Comparison of ENCODE assay signal across 22 cellular contexts in the genomic region with DNA sequence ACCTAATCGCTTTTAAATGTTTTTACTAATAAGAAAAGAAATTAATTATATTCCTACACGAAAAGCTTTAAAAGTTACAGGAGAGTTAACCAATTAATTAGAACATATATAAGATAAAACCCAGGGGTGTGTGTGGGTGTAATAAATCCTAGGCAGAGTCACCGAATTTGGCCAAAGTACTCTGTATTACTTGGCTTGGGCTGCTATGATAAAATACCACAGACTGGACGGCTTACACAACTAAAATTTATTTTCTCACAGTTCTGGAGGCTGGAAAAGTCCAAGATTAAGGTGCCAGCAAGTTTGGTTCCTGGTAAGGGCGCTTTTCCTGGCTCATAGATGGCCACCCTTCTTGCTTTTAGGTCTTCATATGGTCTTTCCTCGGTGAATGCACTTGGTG. TPM values are rescaled to one million over a fixed set of nuclear protein-coding genes. Genes with fewer than 3 reads are reported as not detected.
DNase-seq lines count a peak whose midpoint lies in the region; ATAC-seq, FAIRE-seq and TF ChIP-seq lines count a peak whose summit lies in the region.
"Had no signal": no experiment of that assay in that cellular context is flagged by ENCODE, and none has a peak within 500 bp of the region (broad histone marks: within the 10 kb centered on the region; RNA-seq: fewer than 3 reads in every experiment).

No MANE protein-coding gene starts in this region.

- ATAC-seq in A549 (no peak), HG03521 (IDR thresholded peaks at IDR 0.05; ENCODE audit: unreplicated experiment) (no peak)

- peak; percentile 18 for FAIRE-seq in A549 (lab: Jason Lieb, UNC)
- FAIRE-seq: A204.1, GM12891, H54 had no signal

- no peak for TF ChIP-seq POLR2A in A549 (IDR thresholded peaks at IDR 0.05; ENCODE audit: low read length)

- CTCF ChIA-PET in A549 (lab: Yijun Ruan, JAX), result interaction anchor here (0.9 kb wide), 1 partner anchor 8 kb away, joined by 3 read pairs; no protein-coding TSS in a partner anchor

- TF ChIP-seq CTCF in 22Rv1 (IDR thresholded peaks at IDR 0.05) (no peak), A549 (IDR thresholded peaks at IDR 0.05) (no peak), fibroblast of mammary gland (conservative IDR thresholded peaks at IDR 0.05; ENCODE audit: control insufficient read depth, insufficient read depth, low read depth, low read length) (no peak), osteoblast (IDR thresholded peaks at IDR 0.05; ENCODE audit: extremely low read depth, low read depth, low read length) (no peak)

- WGBS in A549 (ENCODE audit: missing lambda C conversion rate), result 45% methylated on average over 6 of the region's 6 CpGs

- no peak for TF ChIP-seq EP300 in A549 (IDR thresholded peaks at IDR 0.05)

- POLR2A ChIA-PET in A549 (lab: Yijun Ruan, JAX), result no interaction called here

- H3K9me3 ChIP-seq in A549, result no peaks in the 10 kb centered on the region
- H3K9me3 ChIP-seq in osteoblast (ENCODE audit: low read depth, low read length), result no peaks in the 10 kb centered on the region

- H3K4me3 ChIP-seq in A549, result no peak overlapping the region
- H3K4me3 ChIP-seq in fibroblast of mammary gland (ENCODE audit: control insufficient read depth, low read depth, low read length), result no peak overlapping the region
- no peak overlapping the region for H3K4me3 ChIP-seq in osteoblast (ENCODE audit: insufficient read depth, low read length)

- no peak for DNase-seq in A549 (ENCODE audit: low read depth in 1 of 2, low spot score in 1 of 2)
- DNase-seq in fibroblast of mammary gland (ENCODE audit: low read depth), result peak; percentile 35
- no peak for DNase-seq in osteoblast (ENCODE audit: insufficient read length, low spot score, missing footprints)
- DNase-seq in NCI-H1694 treated with DMSO at 0.1 percent for 48 hours (lab: John Stamatoyannopoulos, UW), result no peak
- DNase-seq in iPS-NIHi7 (ENCODE audit: extremely low spot score), result no peak
- DNase-seq: ACHN; C1 segment of cervical spinal cord; Calu3; CD4-positive, alpha-beta memory T cell; COR-L47; DMS79 treated with DMSO at 0.1 percent for 48 hours; GF-D8; GOT3; HCEC 1CT had no signal

- no peak overlapping the region for H3K4me2 ChIP-seq in A549
- no peak overlapping the region for H3K4me2 ChIP-seq in osteoblast (ENCODE audit: insufficient read depth, low read length)

- no peaks in the 10 kb centered on the region for H4K20me1 ChIP-seq in osteoblast (ENCODE audit: insufficient read depth, low read length)

- no peak overlapping the region for H2AFZ ChIP-seq in osteoblast (ENCODE audit: low read length)

- H3K4me1 ChIP-seq in A549, result no peaks in the 10 kb centered on the region
- peaks cover 5% of the 10 kb centered on the region for H3K4me1 ChIP-seq in osteoblast (ENCODE audit: insufficient read depth, low read length)

- H3K79me2 ChIP-seq in osteoblast (ENCODE audit: insufficient read depth, low read length), result no peaks in the 10 kb centered on the region

- no peak for TF ChIP-seq RAD21 in A549 (conservative IDR thresholded peaks at IDR 0.05 in 1 of 2, IDR thresholded peaks at IDR 0.05 in 1 of 2)

- H3K27ac ChIP-seq in 22Rv1 (0 out of 2 replicates have a peak overlapping the region, but pooled peaks have one; percentile 55), A549 (no peak overlapping the region), osteoblast (ENCODE audit: low read depth, low read length) (peak overlapping the region; percentile 51)

- H3K36me3 ChIP-seq in osteoblast (ENCODE audit: insufficient read depth, low read length), result no peaks in the 10 kb centered on the region

- peaks cover 9% of the 10 kb centered on the region for H3K27me3 ChIP-seq in osteoblast (ENCODE audit: insufficient read depth, low read length)

TF ChIP-seq in A549, 52 proteins besides CTCF, POLR2A, EP300 and RAD21:
- no peak for TF ChIP-seq KDM5A (IDR thresholded peaks at IDR 0.05)

RNA-seq across cellular contexts. Expression of gene AWAT1, which starts 10.4 kb away (rescaled TPM):
- polyA plus RNA-seq in A549 (2011; rRNA removed) (not detected in 2 replicates), A549 (2017; fragmentation: RNase III; extraction: RNeasy Plus Mini Kit Qiagen cat#74134 plus additional on column Dnase treatment) (not detected in 3 replicates)
- polyA plus RNA-seq in A549 (2012; cell fraction: cytosol; rRNA removed), result not detected in 2 replicates
- polyA plus RNA-seq in A549 (2012; cell fraction: nucleus; rRNA removed), result not detected in 2 replicates
- not detected in 2 replicates for polyA minus RNA-seq in A549 (2011; rRNA and poly(A)+ RNA removed)
- total RNA-seq in osteoblast, result not detected in 2 replicates
- total RNA-seq: Calu3; CD4-positive, alpha-beta memory T cell; Daoy; G401 had no signal
- polyA plus RNA-seq: BJ; CD4-positive, alpha-beta memory T cell had no signal

RNA-seq across cellular contexts. Expression of gene P2RY4, which starts 15.1 kb away (rescaled TPM):
- polyA plus RNA-seq in A549 (2011; rRNA removed), result 0.06 and 0.19 TPM in 2 replicates
- 0.03 TPM in 1 of 2 replicates, not detected in the other for polyA plus RNA-seq in A549 (2012; cell fraction: cytosol; rRNA removed)
- 0.37 and 0.56 TPM in 2 replicates for polyA plus RNA-seq in A549 (2012; cell fraction: nucleus; rRNA removed)
- polyA plus RNA-seq in A549 (2017; fragmentation: RNase III; extraction: RNeasy Plus Mini Kit Qiagen cat#74134 plus additional on column Dnase treatment), result not detected in 3 replicates
- polyA minus RNA-seq in A549 (2011; rRNA and poly(A)+ RNA removed), result 0.21 and 0.73 TPM in 2 replicates
- total RNA-seq in osteoblast, result under 0.01 and 0.29 TPM in 2 replicates
- total RNA-seq: Calu3, Daoy had no signal
- polyA plus RNA-seq: CD4-positive, alpha-beta memory T cell had no signal

RNA-seq across cellular contexts. Expression of gene ARR3, which starts 23.3 kb away (rescaled TPM):
- not detected in 2 replicates for polyA plus RNA-seq in A549 (2011; rRNA removed)
- polyA plus RNA-seq in A549 (2012; cell fraction: cytosol; rRNA removed), result not detected in 2 replicates
- polyA plus RNA-seq in A549 (2012; cell fraction: nucleus; rRNA removed), result not detected in 2 replicates
- not detected in 3 replicates for polyA plus RNA-seq in A549 (2017; fragmentation: RNase III; extraction: RNeasy Plus Mini Kit Qiagen cat#74134 plus additional on column Dnase treatment)
- polyA minus RNA-seq in A549 (2011; rRNA and poly(A)+ RNA removed), result not detected in 2 replicates
- not detected in 2 replicates for total RNA-seq in osteoblast
- total RNA-seq: Calu3; CD4-positive, alpha-beta memory T cell; Daoy; G401 had no signal
- polyA plus RNA-seq: BJ; CD4-positive, alpha-beta memory T cell had no signal

RNA-seq across cellular contexts. Expression of gene RAB41, which starts 37.1 kb away (rescaled TPM):
- polyA plus RNA-seq in A549 (2011; rRNA removed), result not detected in 2 replicates
- not detected in 2 replicates for polyA plus RNA-seq in A549 (2012; cell fraction: cytosol; rRNA removed)
- polyA plus RNA-seq in A549 (2012; cell fraction: nucleus; rRNA removed), result not detected in 2 replicates
- not detected in 3 replicates for polyA plus RNA-seq in A549 (2017; fragmentation: RNase III; extraction: RNeasy Plus Mini Kit Qiagen cat#74134 plus additional on column Dnase treatment)
- polyA minus RNA-seq in A549 (2011; rRNA and poly(A)+ RNA removed), result not detected in 2 replicates
- not detected in 2 replicates for total RNA-seq in osteoblast
- total RNA-seq: Calu3; CD4-positive, alpha-beta memory T cell; Daoy; G401 had no signal
- polyA plus RNA-seq: BJ; CD4-positive, alpha-beta memory T cell had no signal

RNA-seq across cellular contexts. Expression of gene PDZD11, which starts 44.8 kb away (rescaled TPM):
- 133 and 159 TPM in 2 replicates for polyA plus RNA-seq in A549 (2011; rRNA removed)
- polyA plus RNA-seq in A549 (2012; cell fraction: cytosol; rRNA removed), result 89.8 and 95.9 TPM in 2 replicates
- 36.1 and 57.3 TPM in 2 replicates for polyA plus RNA-seq in A549 (2012; cell fraction: nucleus; rRNA removed)
- 78.5 to 86.5 TPM (median 83.4 TPM) in 3 replicates for polyA plus RNA-seq in A549 (2017; fragmentation: RNase III; extraction: RNeasy Plus Mini Kit Qiagen cat#74134 plus additional on column Dnase treatment)
- 66.8 and 109 TPM in 2 replicates for polyA minus RNA-seq in A549 (2011; rRNA and poly(A)+ RNA removed)
- total RNA-seq in osteoblast, result 43.4 and 55.4 TPM in 2 replicates

Comparison
In these comparisons a context has a peak if more than half of its experiments do, and no peak if none do; other contexts are left out.
1. H3K27ac ChIP-seq: peak in 22Rv1 (single experiment) and osteoblast (single experiment); none in A549 (0 of 2).